Comparison of ENCODE assay signal across 16 cellular contexts in genomic region chr17:65017375-65017774, GRCh38. TPM values are rescaled to one million over a fixed set of nuclear protein-coding genes. Genes with fewer than 3 reads are reported as not detected.
DNase-seq lines count a peak whose midpoint lies in the region; ATAC-seq, FAIRE-seq and TF ChIP-seq lines count a peak whose summit lies in the region.
"Had no signal": no experiment of that assay in that cellular context is flagged by ENCODE, and none has a peak within 500 bp of the region (broad histone marks: within the 10 kb centered on the region; RNA-seq: fewer than 3 reads in every experiment).

No MANE protein-coding gene starts in this region.

- peaks cover 73% of the 10 kb centered on the region for H4K20me1 ChIP-seq in astrocyte (ENCODE audit: insufficient read depth, low read length)

- no peaks in the 10 kb centered on the region for H3K27me3 ChIP-seq in breast epithelium
- H3K27me3 ChIP-seq in astrocyte (ENCODE audit: insufficient read depth, low read length), result no peaks in the 10 kb centered on the region
- H3K27me3 ChIP-seq in stomach smooth muscle (ENCODE audit: control insufficient read depth in 1 of 2, insufficient read depth in 2 of 2, low read length in 2 of 2), result no peaks in the 10 kb centered on the region
- H3K27me3 ChIP-seq: spleen, tibial artery had no signal

- ATAC-seq in GM18519 (IDR thresholded peaks at IDR 0.05; ENCODE audit: low FRiP score, unreplicated experiment), result no peak

- peaks cover 74% of the 10 kb centered on the region for H3K79me2 ChIP-seq in astrocyte (ENCODE audit: insufficient read depth, low read length)

- H3K9me3 ChIP-seq in breast epithelium, result no peaks in the 10 kb centered on the region
- H3K9me3 ChIP-seq in astrocyte (ENCODE audit: insufficient read depth, low read depth, low read length), result no peaks in the 10 kb centered on the region
- H3K9me3 ChIP-seq in stomach smooth muscle (ENCODE audit: control insufficient read depth in 2 of 2, low read length in 2 of 2), result no peaks in the 10 kb centered on the region
- H3K9me3 ChIP-seq: spleen, tibial artery had no signal

- H3K4me1 ChIP-seq in breast epithelium (peaks cover 0 to 2% of the 10 kb centered on the region in 2 donors), astrocyte (ENCODE audit: insufficient read depth, low read length) (peaks cover 15% of the 10 kb centered on the region), stomach smooth muscle (ENCODE audit: control insufficient read depth, insufficient read depth, low read length) (peaks cover 22% of the 10 kb centered on the region)

- no peak for DNase-seq in MCF 10A (ENCODE audit: unreplicated experiment)
- no peak for DNase-seq in breast epithelium (ENCODE audit: low spot score in 2 of 2)
- no peak for DNase-seq in astrocyte (ENCODE audit: low read depth)
- peak; percentile 34 for DNase-seq in left kidney (ENCODE audit: low read depth, low spot score)
- DNase-seq in activated CD4-positive, alpha-beta T cell treated with anti-CD3 and anti-CD28 coated beads for 48 hours, result no peak
- no peak for DNase-seq in activated naive CD4-positive, alpha-beta T cell treated with anti-CD3 and anti-CD28 coated beads, Interleukin-2, amount 10 ng/mL, durations not matched to agents 7 days and 5 days
- DNase-seq: activated naive CD8-positive, alpha-beta T cell treated with anti-CD3 and anti-CD28 coated beads, Interleukin-2, amount 10 ng/mL, durations not matched to agents 7 days and 5 days; foreskin melanocyte; Karpas-422; NCI-H82; SHP77; spleen; tibial artery had no signal

- BruUV-seq in MCF 10A (replicated peaks; lab: Mats Ljungman, UMichigan), result TSS peak; percentile 67

- H3K9ac ChIP-seq in astrocyte (ENCODE audit: low read length) (no peak overlapping the region), stomach smooth muscle (ENCODE audit: low read length in 2 of 2) (peak overlapping the region in 1 of 2 donors; percentile 14)

- H3K9me3 Mint-ChIP-seq in MCF 10A (ENCODE audit: unreplicated experiment) (no peaks in the 10 kb centered on the region), astrocyte (ENCODE audit: unreplicated experiment) (no peaks in the 10 kb centered on the region)
- H3K9me3 Mint-ChIP-seq in activated naive CD4-positive, alpha-beta T cell treated with anti-CD3 and anti-CD28 coated beads, Interleukin-2, amount 10 ng/mL, durations not matched to agents 7 days and 5 days, result no peaks in the 10 kb centered on the region
- H3K9me3 Mint-ChIP-seq: activated naive CD8-positive, alpha-beta T cell treated with anti-CD3 and anti-CD28 coated beads, Interleukin-2, amount 10 ng/mL, durations not matched to agents 7 days and 5 days had no signal

- no peak for TF ChIP-seq CTCF in MCF 10A (IDR thresholded peaks at IDR 0.05; ENCODE audit: unreplicated experiment)
- no peak for TF ChIP-seq CTCF in breast epithelium (IDR thresholded peaks at IDR 0.05)
- TF ChIP-seq CTCF in astrocyte (IDR thresholded peaks at IDR 0.05; ENCODE audit: insufficient read depth, low read depth, low read length), result no peak

- intact Hi-C loops in MCF 10A (cut with micrococcal nuclease) (no loop called here), breast epithelium (cut with DNase I; ENCODE audit: low total_unique reads) (no loop called here)

- FAIRE-seq in astrocyte (lab: Jason Lieb, UNC), result no peak

- H3K36me3 ChIP-seq in breast epithelium (no peaks in the 10 kb centered on the region), astrocyte (ENCODE audit: insufficient read depth, low read length) (peaks cover 4% of the 10 kb centered on the region), stomach smooth muscle (ENCODE audit: control insufficient read depth in 2 of 2, insufficient read depth in 2 of 2, low read length in 2 of 2) (peaks cover 0 to under 1% of the 10 kb centered on the region in 2 donors)

- H3K4me3 Mint-ChIP-seq in MCF 10A (ENCODE audit: unreplicated experiment) (peak overlapping the region; percentile 44), astrocyte (ENCODE audit: unreplicated experiment) (peak overlapping the region; percentile 40)
- no peak overlapping the region for H3K4me3 Mint-ChIP-seq in activated naive CD4-positive, alpha-beta T cell treated with anti-CD3 and anti-CD28 coated beads, Interleukin-2, amount 10 ng/mL, durations not matched to agents 7 days and 5 days
- H3K4me3 Mint-ChIP-seq: activated naive CD8-positive, alpha-beta T cell treated with anti-CD3 and anti-CD28 coated beads, Interleukin-2, amount 10 ng/mL, durations not matched to agents 7 days and 5 days had no signal

- H3K4me1 Mint-ChIP-seq in MCF 10A (ENCODE audit: insufficient read depth, unreplicated experiment), result peaks cover 52% of the 10 kb centered on the region
- H3K4me1 Mint-ChIP-seq in astrocyte (ENCODE audit: low read depth, unreplicated experiment), result peaks cover 70% of the 10 kb centered on the region
- H3K4me1 Mint-ChIP-seq in activated naive CD4-positive, alpha-beta T cell treated with anti-CD3 and anti-CD28 coated beads, Interleukin-2, amount 10 ng/mL, durations not matched to agents 7 days and 5 days, result peaks cover 46% of the 10 kb centered on the region

- H3K27ac Mint-ChIP-seq in MCF 10A (ENCODE audit: low read depth, unreplicated experiment) (peak overlapping the region; percentile 71), astrocyte (ENCODE audit: unreplicated experiment) (peak overlapping the region; percentile 96)
- H3K27ac Mint-ChIP-seq in activated naive CD4-positive, alpha-beta T cell treated with anti-CD3 and anti-CD28 coated beads, Interleukin-2, amount 10 ng/mL, durations not matched to agents 7 days and 5 days, result no peak overlapping the region
- H3K27ac Mint-ChIP-seq: activated naive CD8-positive, alpha-beta T cell treated with anti-CD3 and anti-CD28 coated beads, Interleukin-2, amount 10 ng/mL, durations not matched to agents 7 days and 5 days had no signal

- H3K4me2 ChIP-seq in astrocyte (ENCODE audit: low read length), result no peak overlapping the region

- no peak for TF ChIP-seq POLR2A in breast epithelium (IDR thresholded peaks at IDR 0.05)

- POLR2A ChIA-PET in MCF 10A (lab: Yijun Ruan, JAX), result interaction anchor here (1.1 to 8.1 kb wide), 6 partner anchors 9 to 52 kb away, joined by 3 to 55 read pairs (median 6); partner anchors contain the start of gene GNA13

- H3K36me3 Mint-ChIP-seq in MCF 10A (ENCODE audit: insufficient read depth, unreplicated experiment) (peaks cover 32% of the 10 kb centered on the region), astrocyte (ENCODE audit: low read depth, unreplicated experiment) (peaks cover 15% of the 10 kb centered on the region)
- H3K36me3 Mint-ChIP-seq in activated naive CD4-positive, alpha-beta T cell treated with anti-CD3 and anti-CD28 coated beads, Interleukin-2, amount 10 ng/mL, durations not matched to agents 7 days and 5 days, result peaks cover 67% of the 10 kb centered on the region

- CTCF ChIA-PET in MCF 10A (lab: Yijun Ruan, JAX), result interaction anchor here (0.6 to 1.2 kb wide), 3 partner anchors 27 to 55 kb away, joined by 3 read pairs; no protein-coding TSS in a partner anchor
- CTCF ChIA-PET in activated naive CD4-positive, alpha-beta T cell treated with anti-CD3 and anti-CD28 coated beads, Interleukin-2, amount 10 ng/mL, durations not matched to agents 7 days and 5 days (lab: Charles Lee), result no interaction called here

- H3K4me3 ChIP-seq in breast epithelium, result no peak overlapping the region
- H3K4me3 ChIP-seq in astrocyte (ENCODE audit: insufficient read depth, low read depth, low read length), result no peak overlapping the region
- peak overlapping the region; percentile 5 to 44 for H3K4me3 ChIP-seq in stomach smooth muscle (ENCODE audit: low read length in 2 of 2)
- H3K4me3 ChIP-seq: spleen had no signal

- H3K27me3 Mint-ChIP-seq in MCF 10A (ENCODE audit: insufficient read depth, unreplicated experiment) (no peaks in the 10 kb centered on the region), astrocyte (ENCODE audit: low read depth, unreplicated experiment) (no peaks in the 10 kb centered on the region)
- H3K27me3 Mint-ChIP-seq in activated naive CD4-positive, alpha-beta T cell treated with anti-CD3 and anti-CD28 coated beads, Interleukin-2, amount 10 ng/mL, durations not matched to agents 7 days and 5 days, result no peaks in the 10 kb centered on the region
- H3K27me3 Mint-ChIP-seq: activated naive CD8-positive, alpha-beta T cell treated with anti-CD3 and anti-CD28 coated beads, Interleukin-2, amount 10 ng/mL, durations not matched to agents 7 days and 5 days had no signal

- no peak overlapping the region for H2AFZ ChIP-seq in astrocyte (ENCODE audit: low read depth, low read length)

- H3K27ac ChIP-seq in breast epithelium, result peak overlapping the region in 1 of 2 donors; percentile 5
- H3K27ac ChIP-seq in astrocyte (ENCODE audit: low read depth, low read length), result no peak overlapping the region
- peak overlapping the region; percentile 70 for H3K27ac ChIP-seq in stomach smooth muscle (ENCODE audit: low read length)
- H3K27ac ChIP-seq: 22Rv1 had no signal

RNA-seq across cellular contexts. Expression of gene GNA13, which starts 39.2 kb away (rescaled TPM):
- total RNA-seq in MCF 10A (2022), result 32.1 and 33.2 TPM in 2 replicates
- total RNA-seq in breast epithelium, result 10 to 100 TPM; 42.9 to 74.6 (median 47.8) TPM
- 63.6 and 65.2 TPM in 2 replicates for total RNA-seq in astrocyte

Comparison
In these comparisons a context has a peak if more than half of its experiments do, and no peak if none do; other contexts are left out.
1. H3K4me3 ChIP-seq: peak in stomach smooth muscle (2 of 2); none in breast epithelium (0 of 3) and astrocyte (single experiment).